28 cellular contexts compared by ENCODE assay signal in genomic region chr12:108238474-108238873, GRCh38.
"Had no signal": no experiment of that assay in that cellular context is flagged by ENCODE, and none has a peak within 500 bp of the region (broad histone marks: within the 10 kb centered on the region; RNA-seq: fewer than 3 reads in every experiment).

No MANE protein-coding gene starts in this region.

- H3K4me1 ChIP-seq: colonic mucosa, esophagus muscularis mucosa, esophagus squamous epithelium, foreskin keratinocyte, gastrocnemius medialis, gastroesophageal sphincter, heart left ventricle, heart right ventricle had no signal

- ATAC-seq: effector memory CD8-positive, alpha-beta T cell; esophagus mucosa; foreskin keratinocyte; gastrocnemius medialis; gastroesophageal sphincter; heart left ventricle; heart right ventricle had no signal

- H3K9me3 Mint-ChIP-seq: dendritic cell treated with granulocyte-macrophage colony-stimulating factor and Interleukin-4, amounts not matched to agents 40 ng/mL and 50 ng/mL, for 4 days; effector memory CD8-positive, alpha-beta T cell had no signal

- H3K36me3 ChIP-seq: colonic mucosa, esophagus squamous epithelium, gastrocnemius medialis, heart left ventricle, heart right ventricle had no signal

- DNase-seq: colonic mucosa; cortex of kidney; dermis blood vessel endothelial cell; dorsolateral prefrontal cortex; effector CD4-positive, alpha-beta T cell; effector CD8-positive, alpha-beta T cell; effector memory CD4-positive, alpha-beta T cell; effector memory CD8-positive, alpha-beta T cell; endodermal cell; erythroblast; esophagus squamous epithelium; foreskin fibroblast; foreskin keratinocyte; foreskin melanocyte; gastrocnemius medialis; glutamatergic neuron; heart left ventricle; heart right ventricle had no signal

- FAIRE-seq: colon, endometrium, endothelial cell of umbilical vein, frontal cortex had no signal

- H3K9me3 ChIP-seq: colonic mucosa, esophagus muscularis mucosa, esophagus squamous epithelium, gastrocnemius medialis had no signal

- H3K4me3 Mint-ChIP-seq: dendritic cell treated with granulocyte-macrophage colony-stimulating factor and Interleukin-4, amounts not matched to agents 40 ng/mL and 50 ng/mL, for 4 days; effector memory CD8-positive, alpha-beta T cell; endodermal cell had no signal

- H3K27ac ChIP-seq: colonic mucosa, coronary artery, dorsolateral prefrontal cortex, epithelial cell of prostate, esophagus muscularis mucosa, esophagus squamous epithelium, foreskin keratinocyte, gastrocnemius medialis, gastroesophageal sphincter, heart left ventricle, heart right ventricle had no signal

- H3K4me3 ChIP-seq: colonic mucosa, coronary artery, dorsolateral prefrontal cortex, esophagus muscularis mucosa, esophagus squamous epithelium, gastrocnemius medialis, gastroesophageal sphincter, heart left ventricle, heart right ventricle had no signal

- H3K27me3 ChIP-seq: colonic mucosa, esophagus muscularis mucosa, esophagus squamous epithelium, gastroesophageal sphincter had no signal

- H3K27ac Mint-ChIP-seq: dendritic cell treated with granulocyte-macrophage colony-stimulating factor and Interleukin-4, amounts not matched to agents 40 ng/mL and 50 ng/mL, for 4 days; effector memory CD8-positive, alpha-beta T cell; endodermal cell had no signal
